ENCODE assay signal across 8 cellular contexts in genomic region chr2:118224144-118224887, GRCh38.
DNase-seq lines count a peak whose midpoint lies in the region; ATAC-seq lines count a peak whose summit lies in the region.

No MANE protein-coding gene starts in this region.

- ATAC-seq in GM21526 (IDR thresholded peaks at IDR 0.05; ENCODE audit: low FRiP score, unreplicated experiment), result peak; percentile 60
- peak; percentile 77 for ATAC-seq in activated naive CD4-positive, alpha-beta T cell treated with anti-CD3 and anti-CD28 coated beads, Interleukin-2, amount 50 U/mL, for 72 hours

- H3K27ac Mint-ChIP-seq in activated naive CD4-positive, alpha-beta T cell treated with anti-CD3 and anti-CD28 coated beads, Interleukin-2, amount 50 U/mL, for 72 hours, result peak overlapping the region in 1 of 2 donors; percentile 56

- H3K9me3 Mint-ChIP-seq in activated naive CD4-positive, alpha-beta T cell treated with anti-CD3 and anti-CD28 coated beads, Interleukin-2, amount 50 U/mL, for 72 hours, result no peaks in the 10 kb centered on the region

- DNase-seq in EH (ENCODE audit: low read depth) (peak; percentile 19), M059J (ENCODE audit: low read depth) (peak; percentile 43), kidney tubule cell (ENCODE audit: low spot score) (peak; percentile 23), NCI-H1048 (lab: John Stamatoyannopoulos, UW) (no peak), 8988T (no peak)
- peak in 1 of 2 donors; percentile 17 for DNase-seq in activated naive CD4-positive, alpha-beta T cell treated with anti-CD3 and anti-CD28 coated beads, Interleukin-2, amount 50 U/mL, for 72 hours (ENCODE audit: low spot score in 2 of 2)
- peak; percentile 59 for DNase-seq in stimulated activated CD8-positive, alpha-beta memory T cell treated with anti-CD3 and anti-CD28 coated beads, Interleukin-4, amount 100 ng/mL, for 48 hours

- H3K36me3 Mint-ChIP-seq in activated naive CD4-positive, alpha-beta T cell treated with anti-CD3 and anti-CD28 coated beads, Interleukin-2, amount 50 U/mL, for 72 hours, result no peaks in the 10 kb centered on the region

Comparison
In these comparisons a context has a peak if more than half of its experiments do, and no peak if none do; other contexts are left out.
1. DNase-seq: peak in EH (single experiment), M059J (single experiment), kidney tubule cell (single experiment) and stimulated activated CD8-positive, alpha-beta memory T cell treated with anti-CD3 and anti-CD28 coated beads, Interleukin-4, amount 100 ng/mL, for 48 hours (single experiment); none in NCI-H1048 (single experiment) and 8988T (single experiment).